Comparison of ENCODE assay signal across 12 cellular contexts in genomic region chr14:69046468-69046867, GRCh38.
A peak's percentile ranks its signal among the peaks of the same experiment; 100 is the strongest.
DNase-seq lines count a peak whose midpoint lies in the region; ATAC-seq and TF ChIP-seq lines count a peak whose summit lies in the region.
"Had no signal": no experiment of that assay in that cellular context is flagged by ENCODE, and none has a peak within 500 bp of the region (broad histone marks: within the 10 kb centered on the region; RNA-seq: fewer than 3 reads in every experiment).

No MANE protein-coding gene starts in this region.

- H3K36me3 ChIP-seq in HUES64 (ENCODE audit: insufficient read depth, low read length) (no peaks in the 10 kb centered on the region), lower lobe of right lung (no peaks in the 10 kb centered on the region), stomach smooth muscle (ENCODE audit: control insufficient read depth in 2 of 2, insufficient read depth in 2 of 2, low read length in 2 of 2) (peaks cover 0 to 2% of the 10 kb centered on the region in 2 donors)

- no peak for ATAC-seq in lower lobe of right lung
- ATAC-seq: activated CD8-positive, alpha-beta T cell treated with anti-CD3 and anti-CD28 coated beads for 36 hours had no signal

- no peak overlapping the region for H3K4me3 Mint-ChIP-seq in activated naive CD8-positive, alpha-beta T cell treated with anti-CD3 and anti-CD28 coated beads for 36 hours
- H3K4me3 Mint-ChIP-seq: activated CD8-positive, alpha-beta T cell treated with anti-CD3 and anti-CD28 coated beads for 36 hours had no signal

- 90% methylated on average over 7 of the region's 7 CpGs for WGBS in HUES64

- H3K27me3 ChIP-seq in HUES64 (ENCODE audit: insufficient read depth, low read length) (no peaks in the 10 kb centered on the region), lower lobe of right lung (ENCODE audit: low read depth) (no peaks in the 10 kb centered on the region), stomach smooth muscle (ENCODE audit: control insufficient read depth in 1 of 2, insufficient read depth in 2 of 2, low read length in 2 of 2) (no peaks in the 10 kb centered on the region)

- H3K4me1 Mint-ChIP-seq in activated naive CD8-positive, alpha-beta T cell treated with anti-CD3 and anti-CD28 coated beads for 36 hours = peaks cover 16% of the 10 kb centered on the region

- peaks cover 9% of the 10 kb centered on the region for H3K27me3 Mint-ChIP-seq in activated naive CD8-positive, alpha-beta T cell treated with anti-CD3 and anti-CD28 coated beads for 36 hours

- H3K9me3 ChIP-seq in HUES64 (ENCODE audit: insufficient read depth, low read depth, low read length) (no peaks in the 10 kb centered on the region), lower lobe of right lung (no peaks in the 10 kb centered on the region), stomach smooth muscle (ENCODE audit: control insufficient read depth in 2 of 2, low read length in 2 of 2) (no peaks in the 10 kb centered on the region)

- H3K9ac ChIP-seq in HUES64 (ENCODE audit: low read depth, low read length) = no peak overlapping the region
- H3K9ac ChIP-seq in stomach smooth muscle (ENCODE audit: low read length in 2 of 2) = peak overlapping the region; percentile 12 to 51

- no peak overlapping the region for H3K27ac Mint-ChIP-seq in activated naive CD8-positive, alpha-beta T cell treated with anti-CD3 and anti-CD28 coated beads for 36 hours
- H3K27ac Mint-ChIP-seq: activated CD8-positive, alpha-beta T cell treated with anti-CD3 and anti-CD28 coated beads for 36 hours had no signal

- H3K4me3 ChIP-seq in HUES64 (ENCODE audit: low read length) (no peak overlapping the region), lower lobe of right lung (no peak overlapping the region), stomach smooth muscle (ENCODE audit: low read length in 2 of 2) (peak overlapping the region in 1 of 2 donors; percentile 49)

- H3K9me3 Mint-ChIP-seq in activated naive CD8-positive, alpha-beta T cell treated with anti-CD3 and anti-CD28 coated beads for 36 hours = no peaks in the 10 kb centered on the region
- H3K9me3 Mint-ChIP-seq: activated CD8-positive, alpha-beta T cell treated with anti-CD3 and anti-CD28 coated beads for 36 hours had no signal

- no peaks in the 10 kb centered on the region for H3K36me3 Mint-ChIP-seq in activated naive CD8-positive, alpha-beta T cell treated with anti-CD3 and anti-CD28 coated beads for 36 hours

- peak; percentile 96 for DNase-seq in dermis blood vessel endothelial cell
- no peak for DNase-seq in lower lobe of right lung
- DNase-seq in activated naive CD8-positive, alpha-beta T cell treated with anti-CD3 and anti-CD28 coated beads for 36 hours = no peak
- DNase-seq in NCI-H510A treated with DMSO at 0.1 percent for 48 hours (lab: John Stamatoyannopoulos, UW) = no peak
- DNase-seq in activated naive CD4-positive, alpha-beta T cell (lab: John Stamatoyannopoulos, UW) = no peak
- DNase-seq in DMS53 treated with DMSO at 0.1 percent for 48 hours (lab: John Stamatoyannopoulos, UW; ENCODE audit: unreplicated experiment) = no peak
- DNase-seq: activated CD8-positive, alpha-beta T cell treated with anti-CD3 and anti-CD28 coated beads for 36 hours; amygdala; NCI-H446 treated with DMSO at 0.1 percent for 48 hours; SW 1271 had no signal

- intact Hi-C loops in lower lobe of right lung (cut with DNase I) = no loop called here

- H3K4me1 ChIP-seq in HUES64 (ENCODE audit: insufficient read depth, low read length) (peaks cover 58% of the 10 kb centered on the region), lower lobe of right lung (peaks cover 88% of the 10 kb centered on the region), stomach smooth muscle (ENCODE audit: control insufficient read depth, insufficient read depth, low read length) (peaks cover 69% of the 10 kb centered on the region)

- TF ChIP-seq CTCF in lower lobe of right lung (IDR thresholded peaks at IDR 0.05) = no peak

- H3K27ac ChIP-seq in HUES64 (ENCODE audit: low read depth, low read length) (peak overlapping the region; percentile 34; the same call in 1 of the 2 replicates), lower lobe of right lung (peak overlapping the region; percentile 51), stomach smooth muscle (ENCODE audit: low read length) (peak overlapping the region; percentile 88)

Comparison
In these comparisons a context has a peak if more than half of its experiments do, and no peak if none do; other contexts are left out.
1. H3K27ac ChIP-seq: peak in every context shown above with its lines; median percentile 88 in stomach smooth muscle; 51 in lower lobe of right lung; 34 in HUES64.